Comparison of ENCODE assay signal across 1 cellular context in the genomic region with DNA sequence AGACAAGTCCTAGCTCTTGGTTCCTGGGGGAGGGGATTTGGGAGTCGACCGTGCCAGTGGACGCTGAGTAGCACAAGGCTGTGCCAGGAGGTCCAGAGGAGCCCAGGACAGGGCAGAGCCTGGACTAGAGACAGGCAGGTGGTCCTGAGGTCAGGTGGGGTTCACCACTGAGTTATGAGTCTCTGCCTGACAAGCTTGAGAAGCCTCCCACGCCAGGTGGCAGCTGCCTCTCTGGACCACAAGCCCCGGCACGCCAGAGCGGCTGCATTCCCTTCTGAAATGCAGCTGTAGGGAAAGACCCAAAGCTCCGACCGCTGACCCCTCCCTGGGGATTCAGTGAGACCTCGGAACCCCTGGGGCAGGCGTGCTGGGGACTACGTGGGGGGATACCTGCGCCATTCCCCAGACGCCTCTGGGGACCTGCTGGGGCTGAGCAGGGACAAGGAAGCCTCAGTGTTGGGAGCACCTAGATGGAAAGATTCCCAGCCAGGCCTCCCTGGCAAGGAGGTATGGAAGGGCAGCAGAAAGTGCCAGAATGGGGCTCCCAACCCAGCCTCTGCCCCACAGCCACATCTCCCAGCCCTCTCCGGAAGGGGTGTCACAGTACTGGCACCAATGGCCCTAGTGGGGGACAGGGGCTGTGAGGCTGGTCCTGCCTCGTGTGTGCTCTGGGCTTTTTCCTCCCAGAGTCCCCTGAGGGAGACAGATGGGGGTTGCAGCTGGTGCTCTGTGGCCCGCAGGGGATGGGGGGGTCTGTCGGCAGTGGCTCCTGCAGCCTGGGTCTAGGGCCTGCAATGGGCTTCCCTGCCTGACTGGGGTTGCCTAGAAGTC.
TF ChIP-seq lines count a peak whose summit lies in the region.

No MANE protein-coding gene starts in this region.

TF ChIP-seq in HepG2, 621 proteins besides CTCF, POLR2A, EP300 and RAD21:
- TF ChIP-seq MIER3 (CRISPR knock-in tag; IDR thresholded peaks at IDR 0.05; ENCODE audit: borderline replicate concordance) (no peak), HOXD1 (CRISPR knock-in tag; IDR thresholded peaks at IDR 0.05) (no peak), ADNP (CRISPR knock-in tag; IDR thresholded peaks at IDR 0.05) (no peak), U2AF1 (optimal IDR thresholded peaks at IDR 0.05; ENCODE audit: low read depth, low read length) (no peak), SATB2 (CRISPR knock-in tag; IDR thresholded peaks at IDR 0.05) (no peak), ZNF569 (CRISPR knock-in tag; IDR thresholded peaks at IDR 0.05; ENCODE audit: borderline replicate concordance) (no peak), ZNF350 (CRISPR knock-in tag; IDR thresholded peaks at IDR 0.05; ENCODE audit: borderline replicate concordance, low read depth) (no peak), SNAPC5 (CRISPR knock-in tag; IDR thresholded peaks at IDR 0.05; ENCODE audit: borderline replicate concordance) (no peak), CBFB (CRISPR knock-in tag; IDR thresholded peaks at IDR 0.05) (no peak), SIX4 (CRISPR knock-in tag; IDR thresholded peaks at IDR 0.05) (no peak), EHMT2 (IDR thresholded peaks at IDR 0.05; ENCODE audit: borderline replicate concordance, low read depth, low read length) (no peak), YEATS2 (CRISPR knock-in tag; IDR thresholded peaks at IDR 0.05; ENCODE audit: borderline replicate concordance) (no peak), IRF2 (CRISPR knock-in tag; IDR thresholded peaks at IDR 0.05) (no peak), MXD4 (CRISPR knock-in tag; IDR thresholded peaks at IDR 0.05) (no peak), KDM3A (CRISPR knock-in tag; IDR thresholded peaks at IDR 0.05; ENCODE audit: low read depth) (no peak), KDM5A (IDR thresholded peaks at IDR 0.05; ENCODE audit: borderline replicate concordance, low read length) (no peak), NCOA1 (CRISPR knock-in tag; IDR thresholded peaks at IDR 0.05) (no peak), SALL2 (CRISPR knock-in tag; IDR thresholded peaks at IDR 0.05) (no peak)
- TF ChIP-seq, protein P1, sequence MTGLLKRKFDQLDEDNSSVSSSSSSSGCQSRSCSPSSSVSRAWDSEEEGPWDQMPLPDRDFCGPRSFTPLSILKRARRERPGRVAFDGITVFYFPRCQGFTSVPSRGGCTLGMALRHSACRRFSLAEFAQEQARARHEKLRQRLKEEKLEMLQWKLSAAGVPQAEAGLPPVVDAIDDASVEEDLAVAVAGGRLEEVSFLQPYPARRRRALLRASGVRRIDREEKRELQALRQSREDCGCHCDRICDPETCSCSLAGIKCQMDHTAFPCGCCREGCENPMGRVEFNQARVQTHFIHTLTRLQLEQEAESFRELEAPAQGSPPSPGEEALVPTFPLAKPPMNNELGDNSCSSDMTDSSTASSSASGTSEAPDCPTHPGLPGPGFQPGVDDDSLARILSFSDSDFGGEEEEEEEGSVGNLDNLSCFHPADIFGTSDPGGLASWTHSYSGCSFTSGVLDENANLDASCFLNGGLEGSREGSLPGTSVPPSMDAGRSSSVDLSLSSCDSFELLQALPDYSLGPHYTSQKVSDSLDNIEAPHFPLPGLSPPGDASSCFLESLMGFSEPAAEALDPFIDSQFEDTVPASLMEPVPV (CRISPR knock-in tag; IDR thresholded peaks at IDR 0.05): no peak
TF ChIP-seq in HepG2: peak in this region for 0.
